10 cellular contexts compared by ENCODE assay signal in genomic region chr10:122152544-122152943, GRCh38.
A peak's percentile ranks its signal among the peaks of the same experiment; 100 is the strongest.
DNase-seq lines count a peak whose midpoint lies in the region; ATAC-seq and TF ChIP-seq lines count a peak whose summit lies in the region.
"Had no signal": no experiment of that assay in that cellular context is flagged by ENCODE, and none has a peak within 500 bp of the region (broad histone marks: within the 10 kb centered on the region; RNA-seq: fewer than 3 reads in every experiment).

No MANE protein-coding gene starts in this region.

- H3K36me3 ChIP-seq in muscle layer of colon (ENCODE audit: insufficient read depth, low read length), result peaks cover 4% of the 10 kb centered on the region
- no peaks in the 10 kb centered on the region for H3K36me3 ChIP-seq in vagina

- H3K4me1 ChIP-seq in muscle layer of colon (ENCODE audit: insufficient read depth, low read length), result peaks cover 68% of the 10 kb centered on the region
- H3K4me1 ChIP-seq in vagina, result peaks cover 70% of the 10 kb centered on the region
- H3K4me1 ChIP-seq: SJSA1 had no signal

- H3K4me3 ChIP-seq in muscle layer of colon (ENCODE audit: low read depth in 1 of 2, low read length in 2 of 2) (no peak overlapping the region), vagina (no peak overlapping the region)
- H3K4me3 ChIP-seq: SJSA1 had no signal

- H3K27me3 ChIP-seq in muscle layer of colon (ENCODE audit: control insufficient read depth in 1 of 2, insufficient read depth in 2 of 2, low read length in 2 of 2), result no peaks in the 10 kb centered on the region
- no peaks in the 10 kb centered on the region for H3K27me3 ChIP-seq in vagina
- H3K27me3 ChIP-seq: SJSA1 had no signal

- in situ Hi-C loops in GM13977 (cut with MboI; ENCODE audit: low pct_unique_long_range_greater_than_20kb, low sequenced_read_pairs, unreplicated experiment), result no loop called here

- H3K9ac ChIP-seq in muscle layer of colon (ENCODE audit: low read length), result no peak overlapping the region

- intact Hi-C loops in vagina (cut with DNase I), result no loop called here

- no peak overlapping the region for H3K4me3 Mint-ChIP-seq in endothelial cell (ENCODE audit: unreplicated experiment)
- H3K4me3 Mint-ChIP-seq in effector memory CD8-positive, alpha-beta T cell, result no peak overlapping the region
- H3K4me3 Mint-ChIP-seq: B cell had no signal

- no peaks in the 10 kb centered on the region for H3K9me3 ChIP-seq in muscle layer of colon (ENCODE audit: low read length)
- no peaks in the 10 kb centered on the region for H3K9me3 ChIP-seq in vagina
- H3K9me3 ChIP-seq: SJSA1 had no signal

- peak overlapping the region; percentile 31 for H3K27ac ChIP-seq in muscle layer of colon (ENCODE audit: low read depth, low read length)
- H3K27ac ChIP-seq in vagina, result peak overlapping the region; percentile 64
- H3K27ac ChIP-seq: SJSA1 had no signal

- H3K27ac Mint-ChIP-seq in endothelial cell (ENCODE audit: unreplicated experiment), result peak overlapping the region; percentile 76
- no peak overlapping the region for H3K27ac Mint-ChIP-seq in effector memory CD8-positive, alpha-beta T cell
- H3K27ac Mint-ChIP-seq: B cell had no signal

- TF ChIP-seq CTCF in endothelial cell (IDR thresholded peaks at IDR 0.05; ENCODE audit: unreplicated experiment) (no peak), vagina (IDR thresholded peaks at IDR 0.05) (no peak), GM13977 (IDR thresholded peaks at IDR 0.05; ENCODE audit: extremely low read depth, insufficient read depth, missing control alignments) (no peak)

- DNase-seq in NCI-H82 (lab: John Stamatoyannopoulos, UW), result peak; percentile 45
- DNase-seq in NCI-H82 treated with DMSO at 0.1 percent for 48 hours (lab: John Stamatoyannopoulos, UW; ENCODE audit: unreplicated experiment), result no peak
- DNase-seq in endothelial cell (ENCODE audit: low spot score), result no peak
- peak in 1 of 2 donors; percentile 95 for DNase-seq in vagina (ENCODE audit: extremely low spot score in 2 of 2)
- DNase-seq in effector memory CD8-positive, alpha-beta T cell, result no peak
- no peak for DNase-seq in GM13977 (ENCODE audit: low spot score)

- no peak for TF ChIP-seq POLR2A in vagina (IDR thresholded peaks at IDR 0.05)

- peaks cover 35% of the 10 kb centered on the region for H3K4me1 Mint-ChIP-seq in endothelial cell (ENCODE audit: unreplicated experiment)
- no peaks in the 10 kb centered on the region for H3K4me1 Mint-ChIP-seq in effector memory CD8-positive, alpha-beta T cell (ENCODE audit: low read depth in 2 of 2)
- H3K4me1 Mint-ChIP-seq: B cell had no signal

- H3K9me3 Mint-ChIP-seq in endothelial cell (ENCODE audit: unreplicated experiment), result no peaks in the 10 kb centered on the region
- no peaks in the 10 kb centered on the region for H3K9me3 Mint-ChIP-seq in effector memory CD8-positive, alpha-beta T cell

- peaks cover 8% of the 10 kb centered on the region for H3K36me3 Mint-ChIP-seq in endothelial cell (ENCODE audit: low read depth, unreplicated experiment)
- no peaks in the 10 kb centered on the region for H3K36me3 Mint-ChIP-seq in effector memory CD8-positive, alpha-beta T cell (ENCODE audit: insufficient read depth)

- peaks cover 18% of the 10 kb centered on the region for H3K27me3 Mint-ChIP-seq in endothelial cell (ENCODE audit: unreplicated experiment)
- peaks cover 30 to 50% of the 10 kb centered on the region in 2 donors for H3K27me3 Mint-ChIP-seq in effector memory CD8-positive, alpha-beta T cell

- ATAC-seq in effector memory CD8-positive, alpha-beta T cell (replicated peaks), result no peak
- ATAC-seq in GM18498 (IDR thresholded peaks at IDR 0.05; ENCODE audit: unreplicated experiment), result no peak
